In the genomic region with DNA sequence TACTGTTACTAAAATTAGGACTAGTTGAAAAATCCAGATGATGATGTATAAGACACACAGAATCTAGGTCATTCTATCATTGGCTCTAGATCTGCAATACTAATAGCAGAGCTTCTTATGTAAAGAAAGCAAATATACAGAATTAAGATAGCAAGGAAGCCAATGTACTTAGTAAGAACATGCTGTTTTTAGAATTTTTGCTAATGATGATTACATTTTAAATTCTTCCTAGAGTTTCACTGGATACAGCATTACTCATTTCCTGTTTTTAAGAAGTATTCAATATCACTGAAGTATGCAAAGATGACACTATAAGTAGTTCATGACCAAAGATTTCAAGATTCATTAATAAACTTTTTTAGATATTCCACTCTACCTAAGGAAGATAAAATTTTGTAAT, we compare ENCODE assay signal across 1 cellular context.
TF ChIP-seq lines count a peak whose summit lies in the region.

No MANE protein-coding gene starts in this region.

TF ChIP-seq in IMR-90, 13 proteins besides CTCF, POLR2A, EP300 and RAD21:
- no peak for TF ChIP-seq RCOR1 (IDR thresholded peaks at IDR 0.05; ENCODE audit: insufficient replicate concordance, low read length)
- TF ChIP-seq CHD1 (IDR thresholded peaks at IDR 0.05; ENCODE audit: low read depth, low read length): no peak
- TF ChIP-seq BHLHE40 (IDR thresholded peaks at IDR 0.05; ENCODE audit: low read depth, low read length): no peak
- TF ChIP-seq SMC3 (IDR thresholded peaks at IDR 0.05; ENCODE audit: low read depth, low read length): no peak
- no peak for TF ChIP-seq RFX5 (IDR thresholded peaks at IDR 0.05; ENCODE audit: low read depth, low read length)
- no peak for TF ChIP-seq MAZ (IDR thresholded peaks at IDR 0.05; ENCODE audit: borderline replicate concordance, low read depth, low read length)
- TF ChIP-seq MAFK (IDR thresholded peaks at IDR 0.05; ENCODE audit: low read depth, low read length): peak; percentile 11; the same call in 1 of the 2 replicates
- TF ChIP-seq NFE2L2 (IDR thresholded peaks at IDR 0.05; ENCODE audit: low read depth, low read length): no peak
- no peak for TF ChIP-seq MXI1 (IDR thresholded peaks at IDR 0.05; ENCODE audit: borderline replicate concordance, low read depth, low read length)
- 0 out of 2 replicates have a peak, but pooled peaks have one; percentile 6 for TF ChIP-seq FOS (IDR thresholded peaks at IDR 0.05; ENCODE audit: low read depth, low read length)
- TF ChIP-seq CEBPB (IDR thresholded peaks at IDR 0.05; ENCODE audit: low read depth, low read length): no peak; the same call in 1 of the 2 replicates
- TF ChIP-seq, protein P1, sequence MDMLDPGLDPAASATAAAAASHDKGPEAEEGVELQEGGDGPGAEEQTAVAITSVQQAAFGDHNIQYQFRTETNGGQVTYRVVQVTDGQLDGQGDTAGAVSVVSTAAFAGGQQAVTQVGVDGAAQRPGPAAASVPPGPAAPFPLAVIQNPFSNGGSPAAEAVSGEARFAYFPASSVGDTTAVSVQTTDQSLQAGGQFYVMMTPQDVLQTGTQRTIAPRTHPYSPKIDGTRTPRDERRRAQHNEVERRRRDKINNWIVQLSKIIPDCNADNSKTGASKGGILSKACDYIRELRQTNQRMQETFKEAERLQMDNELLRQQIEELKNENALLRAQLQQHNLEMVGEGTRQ (IDR thresholded peaks at IDR 0.05; ENCODE audit: low read depth, low read length): no peak
- TF ChIP-seq, protein P2, sequence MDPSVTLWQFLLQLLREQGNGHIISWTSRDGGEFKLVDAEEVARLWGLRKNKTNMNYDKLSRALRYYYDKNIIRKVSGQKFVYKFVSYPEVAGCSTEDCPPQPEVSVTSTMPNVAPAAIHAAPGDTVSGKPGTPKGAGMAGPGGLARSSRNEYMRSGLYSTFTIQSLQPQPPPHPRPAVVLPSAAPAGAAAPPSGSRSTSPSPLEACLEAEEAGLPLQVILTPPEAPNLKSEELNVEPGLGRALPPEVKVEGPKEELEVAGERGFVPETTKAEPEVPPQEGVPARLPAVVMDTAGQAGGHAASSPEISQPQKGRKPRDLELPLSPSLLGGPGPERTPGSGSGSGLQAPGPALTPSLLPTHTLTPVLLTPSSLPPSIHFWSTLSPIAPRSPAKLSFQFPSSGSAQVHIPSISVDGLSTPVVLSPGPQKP (IDR thresholded peaks at IDR 0.05; ENCODE audit: borderline replicate concordance, low read depth, low read length): no peak
